ENCODE assay signal across 13 cellular contexts in the genomic region with DNA sequence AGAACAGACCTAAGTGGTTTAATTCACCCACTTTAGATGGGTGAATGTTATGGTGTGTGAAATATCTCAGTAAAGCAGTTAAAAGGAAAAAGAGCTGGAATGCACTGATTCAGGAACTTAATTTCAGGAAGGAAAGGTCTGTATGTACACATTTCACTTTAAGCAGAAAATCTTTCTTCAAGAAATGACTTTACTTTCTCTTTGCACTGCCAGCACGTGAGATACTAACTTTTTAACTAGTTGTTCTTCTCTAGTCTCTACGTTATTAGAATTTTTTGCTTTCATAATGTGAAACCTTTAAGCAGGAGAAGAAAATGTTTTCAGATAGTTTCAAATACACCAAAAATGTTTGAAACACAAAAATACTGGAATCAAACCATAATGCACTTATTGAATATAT. TPM values are rescaled to one million over a fixed set of nuclear protein-coding genes. Genes with fewer than 3 reads are reported as not detected.
DNase-seq lines count a peak whose midpoint lies in the region; ATAC-seq, FAIRE-seq and TF ChIP-seq lines count a peak whose summit lies in the region.
"Had no signal": no experiment of that assay in that cellular context is flagged by ENCODE, and none has a peak within 500 bp of the region (broad histone marks: within the 10 kb centered on the region; RNA-seq: fewer than 3 reads in every experiment).

No MANE protein-coding gene starts in this region.

- TF ChIP-seq RAD21 in SK-N-SH (IDR thresholded peaks at IDR 0.05; ENCODE audit: low read length) = no peak

- no peak for DNase-seq in SK-N-SH
- no peak for DNase-seq in astrocyte (ENCODE audit: low read depth)
- DNase-seq in neuronal stem cell (ENCODE audit: low spot score) = no peak
- no peak for DNase-seq in tibial artery
- DNase-seq: activated CD4-positive, alpha-beta T cell treated with anti-CD3 and anti-CD28 coated beads for 1 hour; activated gamma-delta T cell; NCI-H2029 treated with DMSO at 0.1 percent for 48 hours; transverse colon had no signal

- H3K18ac ChIP-seq in neuronal stem cell (ENCODE audit: low read length) = no peak overlapping the region

- no peak overlapping the region for H3K27ac Mint-ChIP-seq in astrocyte (ENCODE audit: unreplicated experiment)

- H4K20me1 ChIP-seq in SK-N-SH (ENCODE audit: insufficient read depth) (no peaks in the 10 kb centered on the region), astrocyte (ENCODE audit: insufficient read depth, low read length) (no peaks in the 10 kb centered on the region)

- no peak overlapping the region for H2BK12ac ChIP-seq in neuronal stem cell (ENCODE audit: low read length)

- H3K14ac ChIP-seq in neuronal stem cell (ENCODE audit: low read length) = no peak overlapping the region

- H3K27ac ChIP-seq in SK-N-SH (ENCODE audit: low read depth in 2 of 2, low read length in 1 of 2) = no peak overlapping the region
- no peak overlapping the region for H3K27ac ChIP-seq in astrocyte (ENCODE audit: low read depth, low read length)
- no peak overlapping the region for H3K27ac ChIP-seq in neuronal stem cell (replicated peaks; ENCODE audit: low read length)
- H3K27ac ChIP-seq in tibial artery = no peak overlapping the region
- H3K27ac ChIP-seq: 22Rv1, transverse colon had no signal

- no peak overlapping the region for H3K23ac ChIP-seq in neuronal stem cell (ENCODE audit: low read depth, low read length, poor library complexity)

- no peaks in the 10 kb centered on the region for H3K79me1 ChIP-seq in neuronal stem cell (ENCODE audit: low read depth, low read length)

- H3K9me3 Mint-ChIP-seq in astrocyte (ENCODE audit: unreplicated experiment) = no peaks in the 10 kb centered on the region

- no peak overlapping the region for H3K9ac ChIP-seq in SK-N-SH
- H3K9ac ChIP-seq in astrocyte (ENCODE audit: low read length) = no peak overlapping the region
- H3K9ac ChIP-seq in neuronal stem cell (ENCODE audit: low read depth, low read length, poor library complexity) = no peak overlapping the region

- H3K4me1 ChIP-seq in SK-N-SH (ENCODE audit: control insufficient read depth in 1 of 2, insufficient read depth in 2 of 2, low read depth in 1 of 2, low read length in 1 of 2) = no peaks in the 10 kb centered on the region
- H3K4me1 ChIP-seq in astrocyte (ENCODE audit: insufficient read depth, low read length) = no peaks in the 10 kb centered on the region
- H3K4me1 ChIP-seq in neuronal stem cell (ENCODE audit: control insufficient read depth in 2 of 2, insufficient read depth in 1 of 2, low read depth in 1 of 2, low read length in 2 of 2) = peaks cover 0 to 3% of the 10 kb centered on the region in 2 donors
- peaks cover 0 to 4% (median 0%) of the 10 kb centered on the region in 4 donors for H3K4me1 ChIP-seq in tibial artery
- H3K4me1 ChIP-seq: transverse colon had no signal

- ATAC-seq in SK-N-SH treated with all-trans-retinoic acid at 6 μM for 48 hours (no peak), HG02798 (IDR thresholded peaks at IDR 0.05; ENCODE audit: poor library complexity, unreplicated experiment) (peak; percentile 48), GM21515 (IDR thresholded peaks at IDR 0.05; ENCODE audit: unreplicated experiment) (no peak), GM19324 (IDR thresholded peaks at IDR 0.05; ENCODE audit: low FRiP score, unreplicated experiment) (no peak)

- FAIRE-seq in astrocyte (lab: Jason Lieb, UNC) = no peak

- H3K4me2 ChIP-seq in SK-N-SH (0 out of 2 replicates have a peak overlapping the region, but pooled peaks have one; percentile 5), astrocyte (ENCODE audit: low read length) (peak overlapping the region; percentile 42), neuronal stem cell (ENCODE audit: insufficient read depth, low read length, poor library complexity, severe bottlenecking) (no peak overlapping the region)

- H3K36me3 Mint-ChIP-seq in astrocyte (ENCODE audit: low read depth, unreplicated experiment) = no peaks in the 10 kb centered on the region

- TF ChIP-seq CTCF in SK-N-SH (IDR thresholded peaks at IDR 0.05) (no peak), astrocyte (IDR thresholded peaks at IDR 0.05; ENCODE audit: insufficient read depth, low read depth, low read length) (no peak), tibial artery (IDR thresholded peaks at IDR 0.05) (no peak)

- H2BK5ac ChIP-seq in neuronal stem cell (ENCODE audit: low read length) = no peak overlapping the region

- H3K79me2 ChIP-seq in SK-N-SH (ENCODE audit: insufficient read depth) (no peaks in the 10 kb centered on the region), astrocyte (ENCODE audit: insufficient read depth, low read length) (no peaks in the 10 kb centered on the region)

- H3K9me3 ChIP-seq in SK-N-SH (no peaks in the 10 kb centered on the region), astrocyte (ENCODE audit: insufficient read depth, low read depth, low read length) (no peaks in the 10 kb centered on the region), neuronal stem cell (replicated peaks in 1 of 2; ENCODE audit: control insufficient read depth in 2 of 2, insufficient read depth in 1 of 2, low read depth in 1 of 2, low read length in 2 of 2) (no peaks in the 10 kb centered on the region), tibial artery (no peaks in the 10 kb centered on the region)
- H3K9me3 ChIP-seq: transverse colon had no signal

- peak overlapping the region; percentile 68 for H2AFZ ChIP-seq in SK-N-SH (ENCODE audit: low read depth)
- peak overlapping the region; percentile 37 for H2AFZ ChIP-seq in astrocyte (ENCODE audit: low read depth, low read length)
- H2AFZ ChIP-seq in neuronal stem cell (ENCODE audit: low read length) = peak overlapping the region; percentile 56

- H2AK5ac ChIP-seq in neuronal stem cell (ENCODE audit: low read depth, low read length) = no peak overlapping the region

- CTCF ChIA-PET in SK-N-SH (lab: Yijun Ruan, JAX) = no interaction called here

- H3K4me3 ChIP-seq in SK-N-SH (ENCODE audit: low read depth in 2 of 2, low read length in 1 of 2) (no peak overlapping the region), astrocyte (ENCODE audit: insufficient read depth, low read depth, low read length) (no peak overlapping the region), neuronal stem cell (ENCODE audit: low read length in 2 of 2) (no peak overlapping the region), tibial artery (no peak overlapping the region)
- H3K4me3 ChIP-seq: transverse colon had no signal

- no peak overlapping the region for H3K4ac ChIP-seq in neuronal stem cell (ENCODE audit: low read length)

- no peaks in the 10 kb centered on the region for H3K36me3 ChIP-seq in SK-N-SH (replicated peaks in 1 of 2; ENCODE audit: control insufficient read depth in 1 of 2, insufficient read depth in 2 of 2, low read length in 1 of 2)
- no peaks in the 10 kb centered on the region for H3K36me3 ChIP-seq in astrocyte (ENCODE audit: insufficient read depth, low read length)
- no peaks in the 10 kb centered on the region for H3K36me3 ChIP-seq in neuronal stem cell (replicated peaks in 1 of 2; ENCODE audit: control insufficient read depth in 2 of 2, insufficient read depth in 2 of 2, low read length in 2 of 2)
- no peaks in the 10 kb centered on the region for H3K36me3 ChIP-seq in tibial artery
- H3K36me3 ChIP-seq: transverse colon had no signal

- no peak overlapping the region for H4K8ac ChIP-seq in neuronal stem cell (ENCODE audit: low read depth, low read length)

- POLR2A ChIA-PET in SK-N-SH (lab: Yijun Ruan, JAX) = no interaction called here

- H3K27me3 ChIP-seq in SK-N-SH (ENCODE audit: insufficient read depth) = no peaks in the 10 kb centered on the region
- no peaks in the 10 kb centered on the region for H3K27me3 ChIP-seq in astrocyte (ENCODE audit: insufficient read depth, low read length)
- no peaks in the 10 kb centered on the region for H3K27me3 ChIP-seq in neuronal stem cell (ENCODE audit: control insufficient read depth in 3 of 3, insufficient read depth in 3 of 3, low read depth in 1 of 3, low read length in 3 of 3)
- H3K27me3 ChIP-seq in tibial artery = no peaks in the 10 kb centered on the region
- H3K27me3 ChIP-seq: transverse colon had no signal

- intact Hi-C loops in tibial artery (cut with DNase I; ENCODE audit: low total_unique reads) = no loop called here

- no peak overlapping the region for H3K4me3 Mint-ChIP-seq in astrocyte (ENCODE audit: unreplicated experiment)

- no peaks in the 10 kb centered on the region for H3K4me1 Mint-ChIP-seq in astrocyte (ENCODE audit: low read depth, unreplicated experiment)

- no peaks in the 10 kb centered on the region for H3K9me2 ChIP-seq in SK-N-SH

- WGBS in SK-N-SH (ENCODE audit: low lambda C conversion rate) = 56% methylated on average over 2 of the region's 2 CpGs
- WGBS in neuronal stem cell (ENCODE audit: extremely low coverage in 2 of 2, insufficient read length in 2 of 2, insufficient replicate concordance in 1 of 2), 2 donors = no CpG with 5 or more reads among the region's 2 CpGs

- no peaks in the 10 kb centered on the region for H3F3A ChIP-seq in SK-N-SH (replicated peaks; ENCODE audit: insufficient read depth)

- H3K27me3 Mint-ChIP-seq in astrocyte (ENCODE audit: low read depth, unreplicated experiment) = no peaks in the 10 kb centered on the region

- no peak overlapping the region for H2BK120ac ChIP-seq in neuronal stem cell (ENCODE audit: low read depth, low read length)

- H2BK15ac ChIP-seq in neuronal stem cell (ENCODE audit: low read length) = no peak overlapping the region

- no peak overlapping the region for H4K91ac ChIP-seq in neuronal stem cell (ENCODE audit: low read depth, low read length, poor library complexity)

- TF ChIP-seq EP300 in SK-N-SH (IDR thresholded peaks at IDR 0.05; ENCODE audit: borderline replicate concordance in 1 of 2, low read depth in 1 of 2, low read length in 1 of 2) = no peak

TF ChIP-seq in SK-N-SH, 30 proteins besides CTCF, POLR2A, EP300 and RAD21 (continues in another document):
- TF ChIP-seq FOXJ3 (CRISPR knock-in tag; IDR thresholded peaks at IDR 0.05) = no peak
- no peak for TF ChIP-seq RFX5 (IDR thresholded peaks at IDR 0.05; ENCODE audit: low read length)
- TF ChIP-seq JUND (IDR thresholded peaks at IDR 0.05) = no peak
- TF ChIP-seq SIN3A (IDR thresholded peaks at IDR 0.05; ENCODE audit: borderline replicate concordance, low read depth, low read length) = no peak

TF ChIP-seq in SK-N-SH treated with all-trans-retinoic acid at 6 μM for 48 hours, 23 proteins besides CTCF, POLR2A, EP300 and RAD21 (continues in another document):
- no peak for TF ChIP-seq ZNF565 (CRISPR knock-in tag; conservative IDR thresholded peaks at IDR 0.05; ENCODE audit: low read depth)
- no peak for TF ChIP-seq ESRRG (CRISPR knock-in tag; IDR thresholded peaks at IDR 0.05)

RNA-seq across cellular contexts. Expression of gene C4orf46, which starts 18.8 kb away (rescaled TPM):
- 7.0 and 7.1 TPM in 2 replicates for polyA plus RNA-seq in SK-N-SH (2012; rRNA removed)
- 10.5 and 11.0 TPM in 2 replicates for polyA plus RNA-seq in SK-N-SH (2012; cell fraction: cytosol; rRNA removed)
- 2.7 and 6.4 TPM in 2 replicates for polyA plus RNA-seq in SK-N-SH (2012; cell fraction: nucleus; rRNA removed)
- 7.0 and 8.4 TPM in 2 replicates for total RNA-seq in astrocyte
- polyA plus RNA-seq in neuronal stem cell (2013, experiment 1 of 2) = 32.6 TPM
- 33.7 TPM for polyA plus RNA-seq in neuronal stem cell (2013, experiment 2 of 2)

RNA-seq across cellular contexts. Expression of gene ETFDH, which starts 19.2 kb away (rescaled TPM):
- polyA plus RNA-seq in SK-N-SH (2012; rRNA removed) = 12.1 and 15.7 TPM in 2 replicates
- 13.7 and 17.7 TPM in 2 replicates for polyA plus RNA-seq in SK-N-SH (2012; cell fraction: cytosol; rRNA removed)
- polyA plus RNA-seq in SK-N-SH (2012; cell fraction: nucleus; rRNA removed) = 21.1 and 29.0 TPM in 2 replicates
- total RNA-seq in astrocyte = 15.1 and 17.0 TPM in 2 replicates
- polyA plus RNA-seq in neuronal stem cell (2013, experiment 1 of 2) = 11.8 TPM
- polyA plus RNA-seq in neuronal stem cell (2013, experiment 2 of 2) = 12.8 TPM
